11 cellular contexts compared by ENCODE assay signal in genomic region chr6:167093406-167093921, GRCh38. TPM values are rescaled to one million over a fixed set of nuclear protein-coding genes. Genes with fewer than 3 reads are reported as not detected.
DNase-seq lines count a peak whose midpoint lies in the region; ATAC-seq and TF ChIP-seq lines count a peak whose summit lies in the region.
"Had no signal": no experiment of that assay in that cellular context is flagged by ENCODE, and none has a peak within 500 bp of the region (broad histone marks: within the 10 kb centered on the region; RNA-seq: fewer than 3 reads in every experiment).

No MANE protein-coding gene starts in this region.

- CTCF ChIA-PET in activated B cell treated with CpG ODN at 0.5 μM for 24 hours (lab: Charles Lee): interaction anchor here (0.7 to 11.5 kb wide), 15 partner anchors 10 to 142 kb away, joined by 3 to 145 read pairs (median 5); partner anchors contain the start of gene CCR6

- no peak overlapping the region for H4K8ac ChIP-seq in mesendoderm (ENCODE audit: low read depth, low read length)

- no peak for TF ChIP-seq POLR2A in sigmoid colon (IDR thresholded peaks at IDR 0.05)

- H3K4ac ChIP-seq in mesendoderm (ENCODE audit: low read depth, low read length): no peak overlapping the region

- no peaks in the 10 kb centered on the region for H3K36me3 ChIP-seq in mesendoderm (ENCODE audit: control insufficient read depth, insufficient read depth, low read length)
- no peaks in the 10 kb centered on the region for H3K36me3 ChIP-seq in sigmoid colon
- H3K36me3 ChIP-seq: BE2C, HAP-1 had no signal

- POLR2A ChIA-PET in activated B cell treated with CpG ODN at 0.5 μM for 24 hours (lab: Charles Lee): interaction anchor here (0.9 to 10.1 kb wide), 20 partner anchors 9 to 751 kb away, joined by 3 to 970 read pairs (median 28); partner anchors contain the start of genes CCR6, CEP43, RNASET2 and SFT2D1

- no peak overlapping the region for H3K56ac ChIP-seq in mesendoderm (ENCODE audit: low read length)

- DNase-seq in CD14-positive monocyte (ENCODE audit: low spot score): no peak
- peak; percentile 44 for DNase-seq in activated B cell treated with CpG ODN at 0.5 μM for 24 hours
- no peak for DNase-seq in mesendoderm
- no peak for DNase-seq in sigmoid colon
- no peak for DNase-seq in kidney glomerular epithelial cell (lab: John Stamatoyannopoulos, UW)
- no peak for DNase-seq in NCI-H187 (lab: John Stamatoyannopoulos, UW)
- DNase-seq: BE2C, NCI-H2107 had no signal

- no peak for TF ChIP-seq EP300 in sigmoid colon (IDR thresholded peaks at IDR 0.05)

- H3K27ac Mint-ChIP-seq in CD14-positive monocyte: peak overlapping the region in 6 of 7 donors; percentile 90 to 98 (median 94)
- peak overlapping the region; percentile 100 for H3K27ac Mint-ChIP-seq in activated B cell treated with CpG ODN at 0.5 μM for 24 hours

- no peak overlapping the region for H3K4me3 ChIP-seq in mesendoderm (ENCODE audit: low read length)
- no peak overlapping the region for H3K4me3 ChIP-seq in sigmoid colon
- H3K4me3 ChIP-seq: HAP-1 had no signal

- peaks cover 0 to 7% (median 2%) of the 10 kb centered on the region in 3 donors for H3K27me3 Mint-ChIP-seq in CD14-positive monocyte (ENCODE audit: low read depth in 3 of 3)
- H3K27me3 Mint-ChIP-seq in activated B cell treated with CpG ODN at 0.5 μM for 24 hours: no peaks in the 10 kb centered on the region

- H2BK5ac ChIP-seq in mesendoderm (ENCODE audit: low read length): no peak overlapping the region

- no CpG with 5 or more reads among the region's 20 CpGs for WGBS in mesendoderm (ENCODE audit: extremely low coverage, insufficient coverage, low lambda C conversion rate)
- WGBS in sigmoid colon, 2 donors: 87 to 93% methylated on average over 20 of the region's 20 CpGs

- no peaks in the 10 kb centered on the region for H3K79me2 ChIP-seq in mesendoderm (ENCODE audit: control insufficient read depth, insufficient read depth, low read length)

- intact Hi-C loops in CD14-positive monocyte (cut with micrococcal nuclease): loop anchor here (5.0 to 10.0 kb wide), 4 partner anchors 49 to 751 kb away; partner anchors contain the start of genes RNASET2 (in 1 of the 2) and SFT2D1 (in 1 of the 2)
- intact Hi-C loops in activated B cell treated with CpG ODN at 0.5 μM for 24 hours (cut with micrococcal nuclease): no loop called here
- intact Hi-C loops in sigmoid colon (cut with DNase I): no loop called here

- H4K5ac ChIP-seq in mesendoderm (ENCODE audit: low read length): no peak overlapping the region

- H3K27me3 ChIP-seq in mesendoderm (ENCODE audit: insufficient read depth, low read length, poor library complexity) (no peaks in the 10 kb centered on the region), sigmoid colon (no peaks in the 10 kb centered on the region)
- H3K27me3 ChIP-seq: BE2C had no signal

- H3K4me1 ChIP-seq in mesendoderm (ENCODE audit: control insufficient read depth, low read depth, low read length): no peaks in the 10 kb centered on the region
- H3K4me1 ChIP-seq in sigmoid colon: peaks cover 0 to 3% (median 0%) of the 10 kb centered on the region in 4 donors
- H3K4me1 ChIP-seq: BE2C, HAP-1 had no signal

- no peak overlapping the region for H3K27ac ChIP-seq in mesendoderm (ENCODE audit: low read depth, low read length)
- H3K27ac ChIP-seq in sigmoid colon: no peak overlapping the region

- peak overlapping the region; percentile 30 for H2BK120ac ChIP-seq in mesendoderm (ENCODE audit: low read depth, low read length)

- H3K4me1 Mint-ChIP-seq in CD14-positive monocyte: peaks cover 71% of the 10 kb centered on the region
- H3K4me1 Mint-ChIP-seq in activated B cell treated with CpG ODN at 0.5 μM for 24 hours: peaks cover 100% of the 10 kb centered on the region

- H3K9me3 Mint-ChIP-seq in CD14-positive monocyte (peaks cover 0 to 2% (median 0%) of the 10 kb centered on the region in 7 donors), activated B cell treated with CpG ODN at 0.5 μM for 24 hours (peaks cover 2% of the 10 kb centered on the region)

- H3K36me3 Mint-ChIP-seq in CD14-positive monocyte (no peaks in the 10 kb centered on the region), activated B cell treated with CpG ODN at 0.5 μM for 24 hours (ENCODE audit: low read depth) (peaks cover 13% of the 10 kb centered on the region)

- H3K79me1 ChIP-seq in mesendoderm (ENCODE audit: low read length): no peaks in the 10 kb centered on the region

- ATAC-seq in GM18873 (IDR thresholded peaks at IDR 0.05; ENCODE audit: low FRiP score, unreplicated experiment) (peak; percentile 21), activated B cell treated with CpG ODN at 0.5 μM for 24 hours (ENCODE audit: low read depth) (no peak), HG03108 (IDR thresholded peaks at IDR 0.05; ENCODE audit: unreplicated experiment) (no peak)

- no peak for TF ChIP-seq CTCF in CD14-positive monocyte (IDR thresholded peaks at IDR 0.05)
- TF ChIP-seq CTCF in activated B cell treated with CpG ODN at 0.5 μM for 24 hours (IDR thresholded peaks at IDR 0.05): no peak
- TF ChIP-seq CTCF in sigmoid colon (IDR thresholded peaks at IDR 0.05): no peak

- H3K9ac ChIP-seq in mesendoderm (ENCODE audit: low read length): no peak overlapping the region

- no peak overlapping the region for H3K23ac ChIP-seq in mesendoderm (ENCODE audit: low read length)

- H3K4me3 Mint-ChIP-seq in CD14-positive monocyte (peak overlapping the region; percentile 68 to 83), activated B cell treated with CpG ODN at 0.5 μM for 24 hours (peak overlapping the region; percentile 94)

- H2AK5ac ChIP-seq in mesendoderm (ENCODE audit: low read length): no peak overlapping the region

- H3K4me2 ChIP-seq in mesendoderm (ENCODE audit: low read length): no peak overlapping the region

- H3K18ac ChIP-seq in mesendoderm (ENCODE audit: low read length): peak overlapping the region; percentile 0

- H2BK15ac ChIP-seq in mesendoderm (replicated peaks; ENCODE audit: low read depth): no peak overlapping the region

- H3K9me3 ChIP-seq in sigmoid colon: no peaks in the 10 kb centered on the region
- H3K9me3 ChIP-seq: BE2C, HAP-1 had no signal

RNA-seq across cellular contexts. Expression of gene CCR6, which starts 29.4 kb away (rescaled TPM):
- under 1 TPM; 0.07 to 0.43 TPM for polyA plus RNA-seq in CD14-positive monocyte
- 26.2 and 28.9 TPM in 2 replicates for total RNA-seq in activated B cell treated with CpG ODN at 0.5 μM for 24 hours
- 0.01 TPM for polyA plus RNA-seq in mesendoderm (2013, experiment 1 of 2)
- polyA plus RNA-seq in mesendoderm (2013, experiment 2 of 2): 0.04 TPM
- total RNA-seq in sigmoid colon: not detected
- polyA plus RNA-seq in sigmoid colon: 1 to 10 TPM in 1 of 3 donors, under 1 TPM in 1, not detected in 1; 0.46 to 7.7 TPM

Comparison
In these comparisons a context has a peak if more than half of its experiments do, and no peak if none do; other contexts are left out.
1. RNA of gene CCR6, which starts 29.4 kb away (total RNA-seq): 26.2 to 28.9 TPM in activated B cell treated with CpG ODN at 0.5 μM for 24 hours; not detected in sigmoid colon; every median in the first group is over 10 times any median in the second.
2. intact Hi-C loops: an anchor here in CD14-positive monocyte (5.0 to 10.0 kb wide); none called in activated B cell treated with CpG ODN at 0.5 μM for 24 hours and sigmoid colon.